Comparison of ENCODE assay signal across 12 cellular contexts in genomic region chr15:85607842-85608241, GRCh38.
DNase-seq lines count a peak whose midpoint lies in the region; ATAC-seq, FAIRE-seq and TF ChIP-seq lines count a peak whose summit lies in the region.
"Had no signal": no experiment of that assay in that cellular context is flagged by ENCODE, and none has a peak within 500 bp of the region (broad histone marks: within the 10 kb centered on the region; RNA-seq: fewer than 3 reads in every experiment).

No MANE protein-coding gene starts in this region.

- peaks cover 35% of the 10 kb centered on the region for H3K4me1 Mint-ChIP-seq in CD8-positive, alpha-beta T cell (ENCODE audit: low read depth)

- BruUV-seq in PC-9 (replicated peaks; lab: Mats Ljungman, UMichigan), result no TSS peak
- no TSS peak for BruUV-seq in endothelial cell of umbilical vein (replicated peaks; lab: Mats Ljungman, UMichigan)

- no peak overlapping the region for H3K27ac Mint-ChIP-seq in CD8-positive, alpha-beta T cell
- H3K27ac Mint-ChIP-seq: activated CD4-positive, alpha-beta T cell treated with anti-CD3 and anti-CD28 coated beads, Interleukin-2, amount 10 ng/mL, durations not matched to agents 7 days and 5 days had no signal

- H3K9me3 Mint-ChIP-seq in CD8-positive, alpha-beta T cell, result no peaks in the 10 kb centered on the region
- H3K9me3 Mint-ChIP-seq: activated CD4-positive, alpha-beta T cell treated with anti-CD3 and anti-CD28 coated beads, Interleukin-2, amount 10 ng/mL, durations not matched to agents 7 days and 5 days; CD8-positive, alpha-beta memory T cell; naive B cell had no signal

- FAIRE-seq in endothelial cell of umbilical vein (lab: Jason Lieb, UNC), result no peak
- FAIRE-seq in GM19239 (lab: Jason Lieb, UNC), result no peak

- peaks cover 43% of the 10 kb centered on the region for H3K4me1 ChIP-seq in PC-9 (replicated peaks; ENCODE audit: insufficient read depth)
- H3K4me1 ChIP-seq in endothelial cell of umbilical vein (ENCODE audit: control insufficient read depth, extremely low read depth, insufficient read depth, low read length), result peaks cover 28% of the 10 kb centered on the region
- peaks cover 6% of the 10 kb centered on the region for H3K4me1 ChIP-seq in mucosa of descending colon (ENCODE audit: low read depth)
- no peaks in the 10 kb centered on the region for H3K4me1 ChIP-seq in CD8-positive, alpha-beta T cell (ENCODE audit: insufficient read depth, low read length)

- ATAC-seq in mucosa of descending colon (peak; percentile 38), GM21526 (IDR thresholded peaks at IDR 0.05; ENCODE audit: low FRiP score, unreplicated experiment) (no peak)
- ATAC-seq in CD8-positive, alpha-beta T cell, result no peak

- peak overlapping the region; percentile 57 for H3K4me2 ChIP-seq in PC-9
- peak overlapping the region; percentile 99 for H3K4me2 ChIP-seq in endothelial cell of umbilical vein (ENCODE audit: insufficient read depth, low read length)

- H3K4me3 ChIP-seq in PC-9, result peak overlapping the region; percentile 2; the same call in 1 of the 2 replicates
- peak overlapping the region in 2 of 3 experiments; percentile 28 to 55 for H3K4me3 ChIP-seq in endothelial cell of umbilical vein (replicated peaks in 1 of 3; ENCODE audit: insufficient read depth in 1 of 3, low read depth in 1 of 3, low read length in 3 of 3)
- H3K4me3 ChIP-seq in mucosa of descending colon, result no peak overlapping the region
- no peak overlapping the region for H3K4me3 ChIP-seq in CD8-positive, alpha-beta T cell (ENCODE audit: low read depth, low read length)
- no peak overlapping the region for H3K4me3 ChIP-seq in WERI-Rb-1 (ENCODE audit: low read depth, low read length)
- H3K4me3 ChIP-seq: dorsolateral prefrontal cortex had no signal

- no peaks in the 10 kb centered on the region for H3K27me3 ChIP-seq in PC-9 (ENCODE audit: insufficient read depth, low read depth)
- H3K27me3 ChIP-seq in endothelial cell of umbilical vein (ENCODE audit: control insufficient read depth in 2 of 2, insufficient read depth in 2 of 2, low read length in 2 of 2), result no peaks in the 10 kb centered on the region
- H3K27me3 ChIP-seq in CD8-positive, alpha-beta T cell (ENCODE audit: insufficient read depth, low read length), result no peaks in the 10 kb centered on the region
- no peaks in the 10 kb centered on the region for H3K27me3 ChIP-seq in WERI-Rb-1 (ENCODE audit: insufficient read depth, low read depth, severe bottlenecking)
- H3K27me3 ChIP-seq: dorsolateral prefrontal cortex had no signal

- POLR2A ChIA-PET in PC-9 (lab: Charles Lee; ENCODE audit: unreplicated experiment), result interaction anchor here (0.5 to 1.2 kb wide), 7 partner anchors 44 to 265 kb away, joined by 3 to 8 read pairs (median 4); no protein-coding TSS in a partner anchor
- POLR2A ChIA-PET in endothelial cell of umbilical vein (lab: Charles Lee), result interaction anchor here (0.6 to 1.5 kb wide), 3 partner anchors 9 to 25 kb away, joined by 3 to 5 read pairs (median 3); no protein-coding TSS in a partner anchor
- POLR2A ChIA-PET in CD8-positive, alpha-beta T cell (lab: Charles Lee), result no interaction called here

- H3K79me2 ChIP-seq in PC-9 (ENCODE audit: low read depth), result peaks cover 23% of the 10 kb centered on the region
- peaks cover 15% of the 10 kb centered on the region for H3K79me2 ChIP-seq in endothelial cell of umbilical vein (ENCODE audit: control insufficient read depth, insufficient read depth, low read length)

- peaks cover 42% of the 10 kb centered on the region for H3K36me3 Mint-ChIP-seq in CD8-positive, alpha-beta T cell

- dilution Hi-C loops in endothelial cell of umbilical vein (cut with MboI; ENCODE audit: extremely low pct_ligation_motif_present, low sequenced_read_pairs), result no loop called here

- peak overlapping the region; percentile 84 for H3K9ac ChIP-seq in endothelial cell of umbilical vein (replicated peaks; ENCODE audit: extremely low read depth, insufficient read depth, low read length)

- H3K27ac ChIP-seq in PC-9, result peak overlapping the region; percentile 84
- H3K27ac ChIP-seq in endothelial cell of umbilical vein (ENCODE audit: insufficient read depth, low read depth, low read length), result peak overlapping the region; percentile 98
- H3K27ac ChIP-seq in CD8-positive, alpha-beta T cell (ENCODE audit: low read depth, low read length), result no peak overlapping the region
- no peak overlapping the region for H3K27ac ChIP-seq in WERI-Rb-1

- no peaks in the 10 kb centered on the region for H3K9me3 ChIP-seq in PC-9 (ENCODE audit: insufficient read depth, low read depth)
- H3K9me3 ChIP-seq in endothelial cell of umbilical vein (replicated peaks; ENCODE audit: control insufficient read depth, insufficient read depth, low read length), result no peaks in the 10 kb centered on the region
- H3K9me3 ChIP-seq in mucosa of descending colon, result no peaks in the 10 kb centered on the region
- no peaks in the 10 kb centered on the region for H3K9me3 ChIP-seq in CD8-positive, alpha-beta T cell (ENCODE audit: low read length)
- no peaks in the 10 kb centered on the region for H3K9me3 ChIP-seq in WERI-Rb-1 (ENCODE audit: severe bottlenecking)

- H3F3A ChIP-seq in PC-9 (ENCODE audit: insufficient read depth, low read depth), result peaks cover 23% of the 10 kb centered on the region

- in situ Hi-C loops in ACHN (cut with HindIII; ENCODE audit: low pct_ligation_motif_present, low pct_unique_long_range_greater_than_20kb, low sequenced_read_pairs), result no loop called here

- H4K20me1 ChIP-seq in PC-9 (ENCODE audit: insufficient read depth) (no peaks in the 10 kb centered on the region), endothelial cell of umbilical vein (replicated peaks; ENCODE audit: control insufficient read depth, extremely low read depth, insufficient read depth, low read length) (no peaks in the 10 kb centered on the region)

- no peak overlapping the region for H2AFZ ChIP-seq in PC-9
- H2AFZ ChIP-seq in endothelial cell of umbilical vein (ENCODE audit: low read depth, low read length), result no peak overlapping the region

- H3K9me2 ChIP-seq in PC-9 (ENCODE audit: insufficient read depth), result no peaks in the 10 kb centered on the region

- TF ChIP-seq CTCF in PC-9 (conservative IDR thresholded peaks at IDR 0.05) (no peak), endothelial cell of umbilical vein (IDR thresholded peaks at IDR 0.05; ENCODE audit: extremely low read depth in 1 of 2, insufficient read depth in 1 of 2, low read depth in 1 of 2, low read length in 2 of 2) (no peak), mucosa of descending colon (IDR thresholded peaks at IDR 0.05) (no peak), WERI-Rb-1 (IDR thresholded peaks at IDR 0.05; ENCODE audit: low read depth, low read length) (no peak)
- TF ChIP-seq CTCF in CD8-positive, alpha-beta T cell (IDR thresholded peaks at IDR 0.05), result no peak

- no peak overlapping the region for H3K4me3 Mint-ChIP-seq in CD8-positive, alpha-beta T cell
- H3K4me3 Mint-ChIP-seq: activated CD4-positive, alpha-beta T cell treated with anti-CD3 and anti-CD28 coated beads, Interleukin-2, amount 10 ng/mL, durations not matched to agents 7 days and 5 days; naive B cell had no signal

- H3K9me1 ChIP-seq in endothelial cell of umbilical vein (replicated peaks; ENCODE audit: control insufficient read depth, extremely low read depth, insufficient read depth, low read length), result no peaks in the 10 kb centered on the region

- no peaks in the 10 kb centered on the region for H3K27me3 Mint-ChIP-seq in CD8-positive, alpha-beta T cell (ENCODE audit: low read depth)
- H3K27me3 Mint-ChIP-seq: activated CD4-positive, alpha-beta T cell treated with anti-CD3 and anti-CD28 coated beads, Interleukin-2, amount 10 ng/mL, durations not matched to agents 7 days and 5 days; naive B cell had no signal

- CTCF ChIA-PET in PC-9 (lab: Charles Lee), result interaction anchor here (1.0 kb wide), 1 partner anchor 104 kb away, joined by 7 read pairs; no protein-coding TSS in a partner anchor
- CTCF ChIA-PET in endothelial cell of umbilical vein (lab: Charles Lee), result interaction anchor here (0.8 to 2.5 kb wide), 16 partner anchors 8 to 311 kb away, joined by 3 to 23 read pairs (median 5); no protein-coding TSS in a partner anchor
- CTCF ChIA-PET in CD8-positive, alpha-beta T cell (lab: Charles Lee), result interaction anchor here (0.9 to 1.8 kb wide), 5 partner anchors 9 to 122 kb away, joined by 3 to 5 read pairs (median 4); no protein-coding TSS in a partner anchor

- intact Hi-C loops in PC-9 (cut with micrococcal nuclease; ENCODE audit: unreplicated experiment) (no loop called here), endothelial cell of umbilical vein (cut with micrococcal nuclease) (loop anchor here (1.0 kb wide), 3 partner anchors 8 to 60 kb away; no protein-coding TSS in a partner anchor), mucosa of descending colon (cut with DNase I, micrococcal nuclease) (no loop called here)
- intact Hi-C loops in CD8-positive, alpha-beta T cell (cut with DNase I, micrococcal nuclease), result loop anchor here in 1 of 2 experiments (2.0 to 5.0 kb wide), 2 partner anchors 17 to 39 kb away; no protein-coding TSS in a partner anchor

- H3K36me3 ChIP-seq in PC-9 (ENCODE audit: low read depth) (no peaks in the 10 kb centered on the region), endothelial cell of umbilical vein (ENCODE audit: control insufficient read depth in 2 of 2, extremely low read depth in 1 of 2, insufficient read depth in 2 of 2, low read length in 2 of 2) (peaks cover 2 to 3% of the 10 kb centered on the region in 2 experiments), mucosa of descending colon (ENCODE audit: low read depth) (no peaks in the 10 kb centered on the region), WERI-Rb-1 (peaks cover 77% of the 10 kb centered on the region)
- no peaks in the 10 kb centered on the region for H3K36me3 ChIP-seq in CD8-positive, alpha-beta T cell (ENCODE audit: insufficient read depth, low read length)

- peak; percentile 63 for DNase-seq in ACHN
- peak; percentile 30 to 81 for DNase-seq in PC-9
- DNase-seq in endothelial cell of umbilical vein (ENCODE audit: low read depth, low spot score), result peak; percentile 92
- no peak for DNase-seq in mucosa of descending colon
- DNase-seq in GM19239 (ENCODE audit: insufficient read length, low spot score), result no peak
- DNase-seq in CD8-positive, alpha-beta T cell, result no peak
- DNase-seq in WERI-Rb-1, result no peak
- DNase-seq: activated CD4-positive, alpha-beta T cell treated with anti-CD3 and anti-CD28 coated beads, Interleukin-2, amount 10 ng/mL, durations not matched to agents 7 days and 5 days; CD8-positive, alpha-beta memory T cell; naive B cell had no signal

- no peak for TF ChIP-seq POLR2A in endothelial cell of umbilical vein (IDR thresholded peaks at IDR 0.05; ENCODE audit: low read depth, low read length)

TF ChIP-seq in endothelial cell of umbilical vein, 7 proteins besides CTCF, POLR2A, EP300 and RAD21 (continues in another document):
- TF ChIP-seq POLR2AphosphoS5 (IDR thresholded peaks at IDR 0.05; ENCODE audit: insufficient read depth, low read depth, low read length), result peak; percentile 54
- peak; percentile 93 for TF ChIP-seq JUN (IDR thresholded peaks at IDR 0.05; ENCODE audit: borderline replicate concordance, insufficient read depth, insufficient read length, low read depth)
- TF ChIP-seq FOS (IDR thresholded peaks at IDR 0.05; ENCODE audit: borderline replicate concordance, insufficient read depth, low read length), result peak; percentile 91
- no peak for TF ChIP-seq EZH2 (IDR thresholded peaks at IDR 0.05; ENCODE audit: borderline replicate concordance, low read depth, low read length, severe bottlenecking)

Comparison
In these comparisons a context has a peak if more than half of its experiments do, and no peak if none do; other contexts are left out.
1. DNase-seq: peak in ACHN (single experiment), PC-9 (2 of 2) and endothelial cell of umbilical vein (single experiment); none in mucosa of descending colon (0 of 3), GM19239 (single experiment), CD8-positive, alpha-beta T cell (0 of 7) and WERI-Rb-1 (single experiment).
2. H3K27ac ChIP-seq: peak in PC-9 (single experiment) and endothelial cell of umbilical vein (single experiment); none in CD8-positive, alpha-beta T cell (single experiment) and WERI-Rb-1 (single experiment).
3. H3K4me3 ChIP-seq: peak in PC-9 (single experiment) and endothelial cell of umbilical vein (2 of 3); none in mucosa of descending colon (single experiment), CD8-positive, alpha-beta T cell (single experiment) and WERI-Rb-1 (single experiment).